Comparison of ENCODE assay signal across 10 cellular contexts in the genomic region with DNA sequence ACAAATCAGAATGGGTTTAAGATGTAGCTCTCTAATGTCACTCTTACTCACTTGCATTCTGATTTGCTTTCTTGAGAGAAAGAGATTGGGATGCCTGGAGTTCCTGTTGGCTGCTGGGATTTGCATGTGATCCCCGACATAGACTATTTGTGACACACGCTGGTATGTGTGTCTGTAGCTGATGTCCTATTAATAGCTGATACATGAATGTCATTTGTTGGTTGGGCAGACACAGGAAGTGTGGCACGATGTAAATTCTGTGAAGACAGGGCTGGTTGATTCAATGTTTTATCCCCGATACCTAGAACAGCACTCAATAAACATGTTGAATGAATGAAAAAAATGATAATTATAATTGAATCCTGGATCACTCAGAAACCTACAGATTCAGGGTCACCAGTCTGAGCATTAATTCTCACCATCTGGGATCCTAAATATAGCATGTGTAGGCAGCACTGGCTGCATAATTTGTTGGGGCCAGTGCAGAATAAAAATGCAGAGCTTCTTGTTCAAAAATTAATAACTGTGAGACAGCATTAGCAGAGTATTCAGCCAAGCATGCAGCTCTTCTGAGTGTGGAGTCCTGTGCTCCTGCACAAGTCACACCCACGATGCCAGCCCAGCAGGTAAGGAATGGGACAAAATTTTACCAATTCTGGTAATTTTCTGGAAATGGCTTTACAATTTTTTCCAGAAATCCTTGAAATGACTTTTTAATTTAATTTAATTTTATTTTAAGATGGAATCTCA. TPM values are rescaled to one million over a fixed set of nuclear protein-coding genes. Genes with fewer than 3 reads are reported as not detected.
A peak's percentile ranks its signal among the peaks of the same experiment; 100 is the strongest.
DNase-seq lines count a peak whose midpoint lies in the region; ATAC-seq and TF ChIP-seq lines count a peak whose summit lies in the region.
"Had no signal": no experiment of that assay in that cellular context is flagged by ENCODE, and none has a peak within 500 bp of the region (broad histone marks: within the 10 kb centered on the region; RNA-seq: fewer than 3 reads in every experiment).

No MANE protein-coding gene starts in this region.

- TF ChIP-seq EP300 in esophagus muscularis mucosa (IDR thresholded peaks at IDR 0.05): no peak

- H3K4me3 ChIP-seq in skeletal muscle tissue (ENCODE audit: low read length in 3 of 3) (peak overlapping the region; percentile 8 to 29 (median 25)), esophagus muscularis mucosa (no peak overlapping the region)
- H3K4me3 ChIP-seq: stomach had no signal

- TF ChIP-seq CTCF in VCaP (conservative IDR thresholded peaks at IDR 0.05) (no peak), esophagus muscularis mucosa (IDR thresholded peaks at IDR 0.05) (no peak)

- TF ChIP-seq POLR2A in esophagus muscularis mucosa (IDR thresholded peaks at IDR 0.05; ENCODE audit: low read depth): no peak

- no peaks in the 10 kb centered on the region for H3K27me3 ChIP-seq in skeletal muscle tissue (ENCODE audit: control insufficient read depth in 3 of 3, insufficient read depth in 3 of 3, low read length in 3 of 3)
- H3K27me3 ChIP-seq in esophagus muscularis mucosa: no peaks in the 10 kb centered on the region
- H3K27me3 ChIP-seq: stomach had no signal

- DNase-seq in activated CD8-positive, alpha-beta memory T cell treated with anti-CD3 and anti-CD28 coated beads, Interleukin-2, amount 10 ng/mL, durations not matched to agents 7 days and 5 days: no peak
- no peak for DNase-seq in activated CD8-positive, alpha-beta memory T cell treated with anti-CD3 and anti-CD28 coated beads for 24 hours
- no peak for DNase-seq in esophagus muscularis mucosa (ENCODE audit: extremely low spot score)
- no peak for DNase-seq in NK-92 (lab: John Stamatoyannopoulos, UW; ENCODE audit: unreplicated experiment)
- DNase-seq in activated T-cell treated with anti-CD3 and anti-CD28 coated beads, Interleukin-2, amount 50 U/mL, for 72 hours: no peak
- DNase-seq: stomach had no signal

- no peak overlapping the region for H3K27ac Mint-ChIP-seq in activated CD8-positive, alpha-beta memory T cell treated with anti-CD3 and anti-CD28 coated beads, Interleukin-2, amount 10 ng/mL, durations not matched to agents 7 days and 5 days
- H3K27ac Mint-ChIP-seq in activated T-cell treated with anti-CD3 and anti-CD28 coated beads, Interleukin-2, amount 50 U/mL, for 72 hours: no peak overlapping the region

- H3K9me3 ChIP-seq in skeletal muscle tissue (ENCODE audit: control insufficient read depth in 3 of 3, low read length in 3 of 3) (no peaks in the 10 kb centered on the region), esophagus muscularis mucosa (no peaks in the 10 kb centered on the region)
- H3K9me3 ChIP-seq: stomach had no signal

- CTCF ChIA-PET in activated CD8-positive, alpha-beta memory T cell treated with anti-CD3 and anti-CD28 coated beads, Interleukin-2, amount 10 ng/mL, durations not matched to agents 7 days and 5 days (lab: Charles Lee): interaction anchor here (0.7 to 1.4 kb wide), 6 partner anchors 10 to 565 kb away, joined by 3 to 5 read pairs (median 3); no protein-coding TSS in a partner anchor

- H3K36me3 Mint-ChIP-seq in activated CD8-positive, alpha-beta memory T cell treated with anti-CD3 and anti-CD28 coated beads, Interleukin-2, amount 10 ng/mL, durations not matched to agents 7 days and 5 days: peaks cover 2% of the 10 kb centered on the region
- H3K36me3 Mint-ChIP-seq in activated T-cell treated with anti-CD3 and anti-CD28 coated beads, Interleukin-2, amount 50 U/mL, for 72 hours (ENCODE audit: insufficient read depth in 2 of 2): no peaks in the 10 kb centered on the region

- intact Hi-C loops in esophagus muscularis mucosa (cut with DNase I): no loop called here

- H3K36me3 ChIP-seq in skeletal muscle tissue (ENCODE audit: control insufficient read depth in 3 of 3, insufficient read depth in 3 of 3, low read length in 3 of 3) (no peaks in the 10 kb centered on the region), esophagus muscularis mucosa (no peaks in the 10 kb centered on the region)
- H3K36me3 ChIP-seq: stomach had no signal

- no peaks in the 10 kb centered on the region for H3K9me3 Mint-ChIP-seq in activated CD8-positive, alpha-beta memory T cell treated with anti-CD3 and anti-CD28 coated beads, Interleukin-2, amount 10 ng/mL, durations not matched to agents 7 days and 5 days (ENCODE audit: low read depth)
- peaks cover 0 to 2% of the 10 kb centered on the region in 2 donors for H3K9me3 Mint-ChIP-seq in activated T-cell treated with anti-CD3 and anti-CD28 coated beads, Interleukin-2, amount 50 U/mL, for 72 hours

- H3K4me1 Mint-ChIP-seq in activated CD8-positive, alpha-beta memory T cell treated with anti-CD3 and anti-CD28 coated beads, Interleukin-2, amount 10 ng/mL, durations not matched to agents 7 days and 5 days: peaks cover 26% of the 10 kb centered on the region
- peaks cover 20% of the 10 kb centered on the region for H3K4me1 Mint-ChIP-seq in activated T-cell treated with anti-CD3 and anti-CD28 coated beads, Interleukin-2, amount 50 U/mL, for 72 hours (ENCODE audit: low read depth)

- peak; percentile 33 for ATAC-seq in activated CD8-positive, alpha-beta memory T cell treated with anti-CD3 and anti-CD28 coated beads, Interleukin-2, amount 10 ng/mL, durations not matched to agents 7 days and 5 days
- peak; percentile 83 for ATAC-seq in HG02852 (IDR thresholded peaks at IDR 0.05; ENCODE audit: unreplicated experiment)
- ATAC-seq in activated T-cell treated with anti-CD3 and anti-CD28 coated beads, Interleukin-2, amount 50 U/mL, for 72 hours (replicated peaks in 1 of 2): no peak

- H3K27ac ChIP-seq in VCaP: peak overlapping the region; percentile 54
- H3K27ac ChIP-seq in skeletal muscle tissue (ENCODE audit: low read depth, low read length): peak overlapping the region; percentile 69
- H3K27ac ChIP-seq in esophagus muscularis mucosa (replicated peaks in 1 of 4): no peak overlapping the region
- H3K27ac ChIP-seq: parathyroid adenoma, stomach had no signal

- H3K27me3 Mint-ChIP-seq in activated CD8-positive, alpha-beta memory T cell treated with anti-CD3 and anti-CD28 coated beads, Interleukin-2, amount 10 ng/mL, durations not matched to agents 7 days and 5 days: no peaks in the 10 kb centered on the region
- no peaks in the 10 kb centered on the region for H3K27me3 Mint-ChIP-seq in activated T-cell treated with anti-CD3 and anti-CD28 coated beads, Interleukin-2, amount 50 U/mL, for 72 hours (ENCODE audit: low read depth)

- 51% methylated on average over 5 of the region's 5 CpGs for WGBS in esophagus muscularis mucosa

- no peak overlapping the region for H3K4me3 Mint-ChIP-seq in activated CD8-positive, alpha-beta memory T cell treated with anti-CD3 and anti-CD28 coated beads, Interleukin-2, amount 10 ng/mL, durations not matched to agents 7 days and 5 days
- H3K4me3 Mint-ChIP-seq in activated T-cell treated with anti-CD3 and anti-CD28 coated beads, Interleukin-2, amount 50 U/mL, for 72 hours: no peak overlapping the region

- H3K4me1 ChIP-seq in skeletal muscle tissue (ENCODE audit: control insufficient read depth in 3 of 3, insufficient read depth in 3 of 3, low read length in 3 of 3): peaks cover 8 to 13% (median 11%) of the 10 kb centered on the region in 3 donors
- H3K4me1 ChIP-seq in esophagus muscularis mucosa: no peaks in the 10 kb centered on the region
- H3K4me1 ChIP-seq: parathyroid adenoma had no signal

- H3K9ac ChIP-seq in skeletal muscle tissue (ENCODE audit: low read depth in 1 of 3, low read length in 3 of 3): peak overlapping the region in 2 of 3 donors; percentile 51 to 65
- H3K9ac ChIP-seq: parathyroid adenoma had no signal

RNA-seq across cellular contexts. Expression of a gene that starts 35.5 kb away (rescaled TPM):
- 10 to 100 TPM; 24.6 to 33.9 TPM for total RNA-seq in activated CD8-positive, alpha-beta memory T cell treated with anti-CD3 and anti-CD28 coated beads, Interleukin-2, amount 10 ng/mL, durations not matched to agents 7 days and 5 days
- total RNA-seq in skeletal muscle tissue (13.6 TPM), esophagus muscularis mucosa (10 to 100 TPM; 10.4 to 46.7 (median 26.5) TPM)
- 10 to 100 TPM; 32.3 to 37.2 TPM for total RNA-seq in activated T-cell treated with anti-CD3 and anti-CD28 coated beads, Interleukin-2, amount 50 U/mL, for 72 hours

Comparison
In these comparisons a context has a peak if more than half of its experiments do, and no peak if none do; other contexts are left out.
1. ATAC-seq: peak in activated CD8-positive, alpha-beta memory T cell treated with anti-CD3 and anti-CD28 coated beads, Interleukin-2, amount 10 ng/mL, durations not matched to agents 7 days and 5 days (single experiment) and HG02852 (single experiment); none in activated T-cell treated with anti-CD3 and anti-CD28 coated beads, Interleukin-2, amount 50 U/mL, for 72 hours (0 of 2).
2. H3K27ac ChIP-seq: peak in VCaP (single experiment) and skeletal muscle tissue (single experiment); none in esophagus muscularis mucosa (0 of 4).
3. H3K4me3 ChIP-seq: peak in skeletal muscle tissue (3 of 3); none in esophagus muscularis mucosa (0 of 4).